In genomic region chr5:139389701-139390638, GRCh38 we compare ENCODE assay signal across 8 cellular contexts. TPM values are rescaled to one million over a fixed set of nuclear protein-coding genes. Genes with fewer than 3 reads are reported as not detected.
DNase-seq lines count a peak whose midpoint lies in the region; ATAC-seq and TF ChIP-seq lines count a peak whose summit lies in the region.

A gene with protein sequence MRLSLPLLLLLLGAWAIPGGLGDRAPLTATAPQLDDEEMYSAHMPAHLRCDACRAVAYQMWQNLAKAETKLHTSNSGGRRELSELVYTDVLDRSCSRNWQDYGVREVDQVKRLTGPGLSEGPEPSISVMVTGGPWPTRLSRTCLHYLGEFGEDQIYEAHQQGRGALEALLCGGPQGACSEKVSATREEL (minus strand): TSS chr5:139389913. CDS start chr5:139389856, 57 bp downstream.

- peak within 1 kb of the TSS; percentile 39 for H2AFZ ChIP-seq in IMR-90 (replicated peaks; ENCODE audit: low read length, poor library complexity)

- H2BK5ac ChIP-seq in IMR-90 (ENCODE audit: low read depth, low read length, poor library complexity, severe bottlenecking) = no peak within 1 kb of the TSS

- H3K36me3 ChIP-seq in IMR-90 (ENCODE audit: control insufficient read depth, insufficient read depth, low read length) (no peaks in the 10 kb centered on the region), spleen (no peaks in the 10 kb centered on the region), tibial artery (no peaks in the 10 kb centered on the region)

- BruUV-seq in IMR-90 (replicated peaks; lab: Mats Ljungman, UMichigan) = no TSS peak

- TF ChIP-seq POLR2A in IMR-90 (IDR thresholded peaks at IDR 0.05; ENCODE audit: low read depth, low read length) (no peak), spleen (IDR thresholded peaks at IDR 0.05) (peak in 1 of 3 donors; percentile 74)

- H3K4me1 ChIP-seq in IMR-90 (ENCODE audit: control insufficient read depth, insufficient read depth, low read length) (peaks cover 5% of the 10 kb centered on the region; the same call in 1 of the 2 replicates), spleen (peaks cover 31 to 100% (median 93%) of the 10 kb centered on the region in 6 donors), tibial artery (peaks cover 0 to 43% (median 19%) of the 10 kb centered on the region in 4 donors)

- TF ChIP-seq RAD21 in IMR-90 (IDR thresholded peaks at IDR 0.05; ENCODE audit: low read length) = no peak

- H3K27me3 ChIP-seq in IMR-90 (ENCODE audit: control insufficient read depth, insufficient read depth, low read length) (peaks cover 25% of the 10 kb centered on the region), spleen (replicated peaks in 1 of 7) (peaks cover 0 to 33% (median 15%) of the 10 kb centered on the region in 7 donors), tibial artery (peaks cover 0 to 28% of the 10 kb centered on the region in 2 donors)

- in situ Hi-C loops in IMR-90 (cut with MboI; ENCODE audit: low sequenced_read_pairs) = no loop called here

- peak within 1 kb of the TSS; percentile 100 for H3K27ac Mint-ChIP-seq in activated T-helper 1 cell treated with anti-CD3 and anti-CD28 coated beads, Interleukin-12 subunit alpha, Interleukin-12 subunit beta, Interleukin-2, Interleukin-4 antibody, amounts not matched to agents 30 ng/mL and 10 ng/mL and 1 ng/mL, durations not matched to agents 14 hours and 24 hours and 36 hours

- no peaks in the 10 kb centered on the region for H4K20me1 ChIP-seq in IMR-90 (ENCODE audit: insufficient read depth, low read length)

- H3K4me1 Mint-ChIP-seq in activated T-helper 1 cell treated with anti-CD3 and anti-CD28 coated beads, Interleukin-12 subunit alpha, Interleukin-12 subunit beta, Interleukin-2, Interleukin-4 antibody, amounts not matched to agents 30 ng/mL and 10 ng/mL and 1 ng/mL, durations not matched to agents 14 hours and 24 hours and 36 hours (ENCODE audit: low read depth) = peaks cover 64% of the 10 kb centered on the region

- H3K9me1 ChIP-seq in IMR-90 (ENCODE audit: insufficient read depth, low read length) = no peaks in the 10 kb centered on the region

- peak within 1 kb of the TSS; percentile 99 for H3K4me3 Mint-ChIP-seq in activated T-helper 1 cell treated with anti-CD3 and anti-CD28 coated beads, Interleukin-12 subunit alpha, Interleukin-12 subunit beta, Interleukin-2, Interleukin-4 antibody, amounts not matched to agents 30 ng/mL and 10 ng/mL and 1 ng/mL, durations not matched to agents 14 hours and 24 hours and 36 hours

- WGBS in IMR-90 (ENCODE audit: extremely low coverage in 2 of 2, insufficient read length in 1 of 2), 2 experiments = 63% methylated on average over 2 of the region's 11 CpGs; no CpG with 5 or more reads in 1 of the 2 experiments
- 34 to 50% (median 42%) methylated on average over 8 to 11 of the region's 11 CpGs for WGBS in spleen, 5 donors

- no peak within 1 kb of the TSS for H3K18ac ChIP-seq in IMR-90 (ENCODE audit: low read depth, low read length)

- TF ChIP-seq CTCF in IMR-90 (conservative IDR thresholded peaks at IDR 0.05; ENCODE audit: low read depth, low read length) = no peak
- no peak for TF ChIP-seq CTCF in spleen (IDR thresholded peaks at IDR 0.05 in 8 of 11, conservative IDR thresholded peaks at IDR 0.05 in 3 of 11)
- TF ChIP-seq CTCF in tibial artery (IDR thresholded peaks at IDR 0.05) = no peak

- DNase-seq in IMR-90 (no peak), spleen (peak; percentile 91), NCI-H2171 (lab: John Stamatoyannopoulos, UW) (no peak), tibial artery (no peak), NCI-H2107 treated with DMSO at 0.1 percent for 48 hours (lab: John Stamatoyannopoulos, UW; ENCODE audit: unreplicated experiment) (no peak)
- peak; percentile 71 for DNase-seq in activated T-helper 1 cell treated with anti-CD3 and anti-CD28 coated beads, Interleukin-12 subunit alpha, Interleukin-12 subunit beta, Interleukin-2, Interleukin-4 antibody, amounts not matched to agents 30 ng/mL and 10 ng/mL and 1 ng/mL, durations not matched to agents 14 hours and 24 hours and 36 hours (ENCODE audit: low spot score)

- peak within 1 kb of the TSS; percentile 87 for H3K4me3 ChIP-seq in GM08714 (ENCODE audit: low read length)
- no peak within 1 kb of the TSS for H3K4me3 ChIP-seq in IMR-90 (ENCODE audit: insufficient read depth, low read depth, low read length)
- H3K4me3 ChIP-seq in spleen = peak within 1 kb of the TSS in 7 of 8 donors; percentile 23 to 70 (median 28)
- no peak within 1 kb of the TSS for H3K4me3 ChIP-seq in tibial artery

- no peaks in the 10 kb centered on the region for H3K27me3 Mint-ChIP-seq in activated T-helper 1 cell treated with anti-CD3 and anti-CD28 coated beads, Interleukin-12 subunit alpha, Interleukin-12 subunit beta, Interleukin-2, Interleukin-4 antibody, amounts not matched to agents 30 ng/mL and 10 ng/mL and 1 ng/mL, durations not matched to agents 14 hours and 24 hours and 36 hours (ENCODE audit: insufficient read depth)

- ATAC-seq in GM21390 (IDR thresholded peaks at IDR 0.05; ENCODE audit: unreplicated experiment) = peak; percentile 31
- ATAC-seq in IMR-90 (ENCODE audit: low read depth) = no peak

- no peak within 1 kb of the TSS for H4K91ac ChIP-seq in IMR-90 (ENCODE audit: insufficient read depth, low read depth, low read length)

- no peak within 1 kb of the TSS for H2BK15ac ChIP-seq in IMR-90 (ENCODE audit: low read depth, low read length)

- no peak within 1 kb of the TSS for H3K4me2 ChIP-seq in IMR-90 (ENCODE audit: low read depth, low read length)

- intact Hi-C loops in IMR-90 (cut with micrococcal nuclease) = no loop called here
- intact Hi-C loops in activated T-helper 1 cell treated with anti-CD3 and anti-CD28 coated beads, Interleukin-12 subunit alpha, Interleukin-12 subunit beta, Interleukin-2, Interleukin-4 antibody, amounts not matched to agents 30 ng/mL and 10 ng/mL and 1 ng/mL, durations not matched to agents 14 hours and 24 hours and 36 hours (cut with micrococcal nuclease) = loop anchor here (1.0 to 5.0 kb wide), 4 partner anchors 48 to 717 kb away; partner anchors contain the start of gene SIL1
- intact Hi-C loops in spleen (cut with DNase I; ENCODE audit: low total_unique reads) = loop anchor here (10.0 kb wide), 1 partner anchor 95 kb away; the partner anchor contains the start of gene MATR3
- intact Hi-C loops in tibial artery (cut with DNase I; ENCODE audit: low total_unique reads) = no loop called here

- H3K9me3 ChIP-seq in IMR-90 (ENCODE audit: control insufficient read depth, insufficient read depth, low read length) (peaks cover 16% of the 10 kb centered on the region; the same call in 1 of the 2 replicates), spleen (no peaks in the 10 kb centered on the region), tibial artery (no peaks in the 10 kb centered on the region)

- H4K5ac ChIP-seq in IMR-90 (ENCODE audit: low read depth, low read length) = no peak within 1 kb of the TSS

- no peak within 1 kb of the TSS; the same call in 1 of the 2 replicates for H3K23ac ChIP-seq in IMR-90 (ENCODE audit: low read depth, low read length)

- H3K14ac ChIP-seq in IMR-90 (replicated peaks; ENCODE audit: low read depth, low read length) = no peak within 1 kb of the TSS

- peak within 1 kb of the TSS; percentile 51 for H2AK9ac ChIP-seq in IMR-90 (replicated peaks; ENCODE audit: low read depth, low read length, poor library complexity)

- POLR2A ChIA-PET in IMR-90 (lab: Charles Lee; ENCODE audit: unreplicated experiment) = no interaction called here

- H3K27ac ChIP-seq in IMR-90 (ENCODE audit: insufficient read depth, low read length) (no peak within 1 kb of the TSS), spleen (peak within 1 kb of the TSS; percentile 30 to 91 (median 78)), tibial artery (no peak within 1 kb of the TSS)

- H4K8ac ChIP-seq in IMR-90 (ENCODE audit: low read depth in 2 of 2, low read length in 2 of 2) = no peak within 1 kb of the TSS

- no peak within 1 kb of the TSS for H2BK20ac ChIP-seq in IMR-90 (ENCODE audit: low read depth, low read length)

- H3K56ac ChIP-seq in IMR-90 (ENCODE audit: extremely low read depth, insufficient read depth, low read length) = no peak within 1 kb of the TSS

- dilution Hi-C loops in IMR-90 (cut with HindIII; ENCODE audit: low sequenced_read_pairs, unreplicated experiment) = no loop called here

- peaks cover 10% of the 10 kb centered on the region for H3K36me3 Mint-ChIP-seq in activated T-helper 1 cell treated with anti-CD3 and anti-CD28 coated beads, Interleukin-12 subunit alpha, Interleukin-12 subunit beta, Interleukin-2, Interleukin-4 antibody, amounts not matched to agents 30 ng/mL and 10 ng/mL and 1 ng/mL, durations not matched to agents 14 hours and 24 hours and 36 hours (ENCODE audit: low read depth)

- H3K9me3 Mint-ChIP-seq in activated T-helper 1 cell treated with anti-CD3 and anti-CD28 coated beads, Interleukin-12 subunit alpha, Interleukin-12 subunit beta, Interleukin-2, Interleukin-4 antibody, amounts not matched to agents 30 ng/mL and 10 ng/mL and 1 ng/mL, durations not matched to agents 14 hours and 24 hours and 36 hours = no peaks in the 10 kb centered on the region

- CTCF ChIA-PET in IMR-90 (lab: Yijun Ruan, JAX) = no interaction called here

- H2AK5ac ChIP-seq in IMR-90 (ENCODE audit: low read depth, low read length) = peak within 1 kb of the TSS; percentile 15; the same call in 1 of the 2 replicates

- H2BK120ac ChIP-seq in IMR-90 (ENCODE audit: low read depth, low read length) = no peak within 1 kb of the TSS

- H3K79me1 ChIP-seq in IMR-90 (ENCODE audit: low read depth in 1 of 2, low read length in 2 of 2) = no peaks in the 10 kb centered on the region

- no peak within 1 kb of the TSS for H3K9ac ChIP-seq in IMR-90 (ENCODE audit: low read depth, low read length)

- no peak within 1 kb of the TSS for H3K4ac ChIP-seq in IMR-90 (ENCODE audit: low read depth, low read length)

TF ChIP-seq in IMR-90, 13 proteins besides CTCF, POLR2A, EP300 and RAD21:
- TF ChIP-seq CEBPB (IDR thresholded peaks at IDR 0.05; ENCODE audit: low read depth, low read length) (no peak), RCOR1 (IDR thresholded peaks at IDR 0.05; ENCODE audit: insufficient replicate concordance, low read length) (no peak), MAFK (IDR thresholded peaks at IDR 0.05; ENCODE audit: low read depth, low read length) (no peak), RFX5 (IDR thresholded peaks at IDR 0.05; ENCODE audit: low read depth, low read length) (no peak)

RNA-seq across cellular contexts. Expression of the gene that starts here (rescaled TPM):
- total RNA-seq in IMR-90 (2012; rRNA removed) = not detected in 2 replicates
- not detected in 2 replicates for polyA plus RNA-seq in IMR-90 (2012; rRNA removed)
- not detected in 2 replicates for polyA plus RNA-seq in IMR-90 (2012; cell fraction: cytosol; rRNA removed)
- polyA plus RNA-seq in IMR-90 (2012; cell fraction: nucleus; rRNA removed; ENCODE audit: low replicate concordance) = 0.14 TPM in 1 of 2 replicates, not detected in the other
- total RNA-seq in activated T-helper 1 cell treated with anti-CD3 and anti-CD28 coated beads, Interleukin-12 subunit alpha, Interleukin-12 subunit beta, Interleukin-2, Interleukin-4 antibody, amounts not matched to agents 30 ng/mL and 10 ng/mL and 1 ng/mL, durations not matched to agents 14 hours and 24 hours and 36 hours = 38.1 and 38.8 TPM in 2 replicates
- 100 to 1,000 TPM in 3 of 7 donors, 10 to 100 TPM in 4; 72.6 to 273 (median 97.8) TPM for total RNA-seq in spleen
- polyA plus RNA-seq in spleen = 100 to 1,000 TPM; 114 to 179 (median 144) TPM

Comparison
In these comparisons a context has a peak if more than half of its experiments do, and no peak if none do; other contexts are left out.
1. RNA of the gene that starts here (total RNA-seq): 72.6 to 273 TPM in spleen and 38.1 to 38.8 TPM in activated T-helper 1 cell treated with anti-CD3 and anti-CD28 coated beads, Interleukin-12 subunit alpha, Interleukin-12 subunit beta, Interleukin-2, Interleukin-4 antibody, amounts not matched to agents 30 ng/mL and 10 ng/mL and 1 ng/mL, durations not matched to agents 14 hours and 24 hours and 36 hours; not detected in IMR-90; every median in the first group is over 10 times any median in the second.
2. RNA of the gene that starts here (polyA plus RNA-seq): 114 to 179 TPM in spleen; 0.14 TPM in IMR-90; every median in the first group is over 100 times any median in the second.
3. H3K4me3 ChIP-seq: peak in GM08714 (single experiment) and spleen (7 of 8); none in IMR-90 (single experiment) and tibial artery (0 of 2).
4. DNase-seq: peak in activated T-helper 1 cell treated with anti-CD3 and anti-CD28 coated beads, Interleukin-12 subunit alpha, Interleukin-12 subunit beta, Interleukin-2, Interleukin-4 antibody, amounts not matched to agents 30 ng/mL and 10 ng/mL and 1 ng/mL, durations not matched to agents 14 hours and 24 hours and 36 hours (single experiment) and spleen (single experiment); none in IMR-90 (single experiment), NCI-H2171 (single experiment), tibial artery (0 of 2) and NCI-H2107 treated with DMSO at 0.1 percent for 48 hours (single experiment).
5. H3K27ac ChIP-seq: peak in spleen (8 of 8); none in IMR-90 (single experiment) and tibial artery (0 of 2).
6. intact Hi-C loops: an anchor here in activated T-helper 1 cell treated with anti-CD3 and anti-CD28 coated beads, Interleukin-12 subunit alpha, Interleukin-12 subunit beta, Interleukin-2, Interleukin-4 antibody, amounts not matched to agents 30 ng/mL and 10 ng/mL and 1 ng/mL, durations not matched to agents 14 hours and 24 hours and 36 hours (1.0 to 5.0 kb wide) and spleen (10.0 kb wide); none called in IMR-90 and tibial artery.